8 cellular contexts compared by ENCODE assay signal in genomic region chr14:96038558-96038919, GRCh38. TPM values are rescaled to one million over a fixed set of nuclear protein-coding genes. Genes with fewer than 3 reads are reported as not detected.
DNase-seq lines count a peak whose midpoint lies in the region; ATAC-seq and TF ChIP-seq lines count a peak whose summit lies in the region.

No MANE protein-coding gene starts in this region.

- H3K36me3 Mint-ChIP-seq in T-helper 2 cell treated with Interferon-gamma antibody and Interleukin-4, amounts not matched to agents 5 μg/mL and 100 μg/mL, for 36 hours (ENCODE audit: low read depth), result no peaks in the 10 kb centered on the region

- H3K27me3 Mint-ChIP-seq in T-helper 2 cell treated with Interferon-gamma antibody and Interleukin-4, amounts not matched to agents 5 μg/mL and 100 μg/mL, for 36 hours (ENCODE audit: low read depth), result peaks cover 49% of the 10 kb centered on the region

- H3K36me3 ChIP-seq in iPS DF 6.9 (ENCODE audit: control insufficient read depth, insufficient read depth, low read length) (no peaks in the 10 kb centered on the region; the same call in 1 of the 2 replicates), subcutaneous abdominal adipose tissue (ENCODE audit: control insufficient read depth in 5 of 5, insufficient read depth in 5 of 5, low read length in 5 of 5) (no peaks in the 10 kb centered on the region)

- peaks cover 7% of the 10 kb centered on the region for H3K4me1 Mint-ChIP-seq in T-helper 2 cell treated with Interferon-gamma antibody and Interleukin-4, amounts not matched to agents 5 μg/mL and 100 μg/mL, for 36 hours (ENCODE audit: low read depth)

- DNase-seq in activated CD4-positive, CD25-positive, alpha-beta regulatory T cell (lab: John Stamatoyannopoulos, UW), result no peak
- DNase-seq in T-helper 2 cell treated with Interferon-gamma antibody and Interleukin-4, amounts not matched to agents 5 μg/mL and 100 μg/mL, for 36 hours (ENCODE audit: low spot score), result no peak
- DNase-seq in iPS DF 6.9 (ENCODE audit: low read depth, low spot score) (no peak), mucosa of gallbladder (ENCODE audit: low spot score) (no peak), GM20000 (ENCODE audit: low spot score) (no peak), T1000 (lab: John Stamatoyannopoulos, UW) (no peak)

- peak overlapping the region; percentile 34 for H3K4me3 Mint-ChIP-seq in T-helper 2 cell treated with Interferon-gamma antibody and Interleukin-4, amounts not matched to agents 5 μg/mL and 100 μg/mL, for 36 hours

- no peak overlapping the region for H3K27ac ChIP-seq in iPS DF 6.9 (ENCODE audit: low read length)
- H3K27ac ChIP-seq in subcutaneous abdominal adipose tissue (ENCODE audit: low read depth, low read length), result no peak overlapping the region

- H3K9me3 ChIP-seq in iPS DF 6.9 (ENCODE audit: control insufficient read depth, insufficient read depth, low read length) (no peaks in the 10 kb centered on the region), subcutaneous abdominal adipose tissue (ENCODE audit: control insufficient read depth in 5 of 5, low read length in 5 of 5) (no peaks in the 10 kb centered on the region)

- WGBS in iPS DF 6.9 (ENCODE audit: insufficient coverage, insufficient read length), result no CpG with 5 or more reads among the region's 10 CpGs

- ATAC-seq in activated CD4-positive, CD25-positive, alpha-beta regulatory T cell treated with anti-CD3 and anti-CD28 coated beads, Interleukin-2, amount 50 U/mL, for 24 hours, result peak; percentile 11 to 14

- H3K4me1 ChIP-seq in iPS DF 6.9 (ENCODE audit: control insufficient read depth, insufficient read depth, low read length) (peaks cover 1% of the 10 kb centered on the region; the same call in 1 of the 2 replicates), subcutaneous abdominal adipose tissue (ENCODE audit: control insufficient read depth in 5 of 5, insufficient read depth in 5 of 5, low read length in 5 of 5) (peaks cover 0 to 27% (median 26%) of the 10 kb centered on the region in 5 donors)

- H3K27me3 ChIP-seq in iPS DF 6.9 (ENCODE audit: control insufficient read depth, insufficient read depth, low read length), result peaks cover 10% of the 10 kb centered on the region; the same call in 1 of the 2 replicates
- H3K27me3 ChIP-seq in subcutaneous abdominal adipose tissue (ENCODE audit: control insufficient read depth in 5 of 5, insufficient read depth in 4 of 5, low read length in 5 of 5), result peaks cover 0 to 27% (median 14%) of the 10 kb centered on the region in 5 donors

- no peak overlapping the region for H3K9ac ChIP-seq in subcutaneous abdominal adipose tissue (ENCODE audit: low read length in 5 of 5)

- H3K4me3 ChIP-seq in iPS DF 6.9 (ENCODE audit: low read length) (peak overlapping the region; percentile 90; the same call in 1 of the 2 replicates), subcutaneous abdominal adipose tissue (ENCODE audit: low read depth in 1 of 5, low read length in 5 of 5) (peak overlapping the region; percentile 40 to 77 (median 69))

- H3K9me3 Mint-ChIP-seq in T-helper 2 cell treated with Interferon-gamma antibody and Interleukin-4, amounts not matched to agents 5 μg/mL and 100 μg/mL, for 36 hours, result no peaks in the 10 kb centered on the region

- no peak for TF ChIP-seq CTCF in GM20000 (IDR thresholded peaks at IDR 0.05; ENCODE audit: extremely low read depth, missing control alignments)

- no peak overlapping the region for H3K27ac Mint-ChIP-seq in T-helper 2 cell treated with Interferon-gamma antibody and Interleukin-4, amounts not matched to agents 5 μg/mL and 100 μg/mL, for 36 hours

RNA-seq across cellular contexts. Expression of gene C14orf132, which starts 0.6 kb away (rescaled TPM):
- total RNA-seq in mucosa of gallbladder, result 9.5 TPM
